8 cellular contexts compared by ENCODE assay signal in genomic region chr4:186144596-186145569, GRCh38. TPM values are rescaled to one million over a fixed set of nuclear protein-coding genes. Genes with fewer than 3 reads are reported as not detected.
DNase-seq lines count a peak whose midpoint lies in the region; ATAC-seq and TF ChIP-seq lines count a peak whose summit lies in the region.

No MANE protein-coding gene starts in this region.

- TF ChIP-seq CTCF in activated B cell treated with CpG ODN at 0.5 μM for 24 hours (IDR thresholded peaks at IDR 0.05) (no peak), esophagus squamous epithelium (IDR thresholded peaks at IDR 0.05) (no peak), transverse colon (IDR thresholded peaks at IDR 0.05) (no peak)

- H3K4me1 ChIP-seq in esophagus squamous epithelium: peaks cover 0 to 30% (median 3%) of the 10 kb centered on the region in 3 donors
- peaks cover 9% of the 10 kb centered on the region for H3K4me1 ChIP-seq in muscle layer of colon (ENCODE audit: insufficient read depth, low read length)
- peaks cover 0 to 7% (median 5%) of the 10 kb centered on the region in 4 donors for H3K4me1 ChIP-seq in transverse colon

- intact Hi-C loops in activated B cell treated with CpG ODN at 0.5 μM for 24 hours (cut with micrococcal nuclease): no loop called here
- intact Hi-C loops in esophagus squamous epithelium (cut with DNase I): no loop called here
- intact Hi-C loops in transverse colon (cut with DNase I; ENCODE audit: low total_unique reads): loop anchor here (5.0 kb wide), 1 partner anchor 47 kb away; the partner anchor contains the start of gene CYP4V2

- H3K36me3 ChIP-seq in esophagus squamous epithelium (no peaks in the 10 kb centered on the region), muscle layer of colon (ENCODE audit: insufficient read depth, low read length) (no peaks in the 10 kb centered on the region), transverse colon (no peaks in the 10 kb centered on the region)

- H3K4me3 Mint-ChIP-seq in activated B cell treated with CpG ODN at 0.5 μM for 24 hours: peak overlapping the region; percentile 57

- POLR2A ChIA-PET in activated B cell treated with CpG ODN at 0.5 μM for 24 hours (lab: Charles Lee): no interaction called here

- peaks cover 0 to 5% (median 0%) of the 10 kb centered on the region in 4 donors for H3K27me3 ChIP-seq in esophagus squamous epithelium
- no peaks in the 10 kb centered on the region for H3K27me3 ChIP-seq in muscle layer of colon (ENCODE audit: control insufficient read depth in 1 of 2, insufficient read depth in 2 of 2, low read length in 2 of 2)
- H3K27me3 ChIP-seq in transverse colon: no peaks in the 10 kb centered on the region

- CTCF ChIA-PET in activated B cell treated with CpG ODN at 0.5 μM for 24 hours (lab: Charles Lee): interaction anchor here (1.5 kb wide), 1 partner anchor 9 kb away, joined by 3 read pairs; no protein-coding TSS in a partner anchor

- 0% methylated on average over 4 of the region's 108 CpGs for WGBS in esophagus squamous epithelium, 2 donors
- WGBS in transverse colon (ENCODE audit: low coverage in 1 of 2), 2 donors: 2% methylated on average over 30 of the region's 108 CpGs; no CpG with 5 or more reads in 1 of the 2 donors

- peak overlapping the region; percentile 74 to 90 (median 86) for H3K27ac ChIP-seq in esophagus squamous epithelium
- H3K27ac ChIP-seq in muscle layer of colon (ENCODE audit: low read depth, low read length): peak overlapping the region; percentile 76
- H3K27ac ChIP-seq in transverse colon: peak overlapping the region; percentile 74 to 90 (median 79)

- DNase-seq in Ammon's horn (ENCODE audit: low spot score): peak; percentile 52
- DNase-seq in activated B cell treated with CpG ODN at 0.5 μM for 24 hours: no peak
- DNase-seq in esophagus squamous epithelium (lab: John Stamatoyannopoulos, UW): no peak
- DNase-seq in transverse colon: peak; percentile 55
- no peak for DNase-seq in DMS53 treated with DMSO at 0.1 percent for 48 hours (lab: John Stamatoyannopoulos, UW; ENCODE audit: unreplicated experiment)

- H3K9me3 ChIP-seq in esophagus squamous epithelium (no peaks in the 10 kb centered on the region), muscle layer of colon (ENCODE audit: low read length) (no peaks in the 10 kb centered on the region), transverse colon (no peaks in the 10 kb centered on the region)

- ATAC-seq in HG03342 (IDR thresholded peaks at IDR 0.05; ENCODE audit: unreplicated experiment): peak; percentile 34
- no peak for ATAC-seq in activated B cell treated with CpG ODN at 0.5 μM for 24 hours (ENCODE audit: low read depth)

- no peaks in the 10 kb centered on the region for H3K9me3 Mint-ChIP-seq in activated B cell treated with CpG ODN at 0.5 μM for 24 hours

- H3K4me3 ChIP-seq in esophagus squamous epithelium (peak overlapping the region; percentile 48 to 73 (median 60)), muscle layer of colon (ENCODE audit: low read depth in 1 of 2, low read length in 2 of 2) (peak overlapping the region; percentile 71 to 76), transverse colon (peak overlapping the region; percentile 44 to 56 (median 50))

- TF ChIP-seq EP300 in transverse colon (IDR thresholded peaks at IDR 0.05; ENCODE audit: low read depth): no peak

- no peaks in the 10 kb centered on the region for H3K36me3 Mint-ChIP-seq in activated B cell treated with CpG ODN at 0.5 μM for 24 hours (ENCODE audit: low read depth)

- peak; percentile 46 for TF ChIP-seq POLR2A in GM18951 (IDR thresholded peaks at IDR 0.05; ENCODE audit: extremely low read depth, insufficient read depth, insufficient read length)
- no peak for TF ChIP-seq POLR2A in esophagus squamous epithelium (IDR thresholded peaks at IDR 0.05)
- TF ChIP-seq POLR2A in transverse colon (IDR thresholded peaks at IDR 0.05): no peak

- peaks cover 48% of the 10 kb centered on the region for H3K27me3 Mint-ChIP-seq in activated B cell treated with CpG ODN at 0.5 μM for 24 hours

- in situ Hi-C loops in GM18951 (cut with MboI; ENCODE audit: low sequenced_read_pairs, unreplicated experiment) (no loop called here), transverse colon (cut with MboI; ENCODE audit: low pct_ligation_motif_present in 1 of 4, low pct_unique_long_range_greater_than_20kb in 1 of 4, low sequenced_read_pairs in 3 of 4) (no loop called here)

- H3K4me1 Mint-ChIP-seq in activated B cell treated with CpG ODN at 0.5 μM for 24 hours: peaks cover 11% of the 10 kb centered on the region

- H3K27ac Mint-ChIP-seq in activated B cell treated with CpG ODN at 0.5 μM for 24 hours: no peak overlapping the region

- peak overlapping the region; percentile 77 for H3K9ac ChIP-seq in muscle layer of colon (ENCODE audit: low read length)

RNA-seq across cellular contexts. Expression of gene FAM149A, which starts 40.4 kb away (rescaled TPM):
- total RNA-seq in activated B cell treated with CpG ODN at 0.5 μM for 24 hours (not detected in 2 replicates), esophagus squamous epithelium (10 to 100 TPM in 1 of 4 donors, 1 to 10 TPM in 2, under 1 TPM in 1; 0.83 to 11.4 (median 4.0) TPM), transverse colon (10 to 100 TPM; 10.8 to 20.1 (median 16.2) TPM)

RNA-seq across cellular contexts. Expression of gene CYP4V2, which starts 46.5 kb away (rescaled TPM):
- total RNA-seq in activated B cell treated with CpG ODN at 0.5 μM for 24 hours (7.7 and 9.5 TPM in 2 replicates), esophagus squamous epithelium (10 to 100 TPM in 1 of 4 donors, 1 to 10 TPM in 3; 1.4 to 18.1 (median 7.0) TPM), transverse colon (10 to 100 TPM; 44.0 to 83.8 (median 61.3) TPM)

Comparison
In these comparisons a context has a peak if more than half of its experiments do, and no peak if none do; other contexts are left out.
1. DNase-seq: peak in Ammon's horn (single experiment) and transverse colon (single experiment); none in activated B cell treated with CpG ODN at 0.5 μM for 24 hours (single experiment), esophagus squamous epithelium (single experiment) and DMS53 treated with DMSO at 0.1 percent for 48 hours (single experiment).
2. Peak in every context shown above with its lines, with median percentiles within 50 percentile points of each other: H3K27ac ChIP-seq and H3K4me3 ChIP-seq.